Comparison of ENCODE assay signal across 4 cellular contexts in genomic region chr2:200147371-200147770, GRCh38.
"Had no signal": no experiment of that assay in that cellular context is flagged by ENCODE, and none has a peak within 500 bp of the region (broad histone marks: within the 10 kb centered on the region; RNA-seq: fewer than 3 reads in every experiment).

No MANE protein-coding gene starts in this region.

- H3K4me1 Mint-ChIP-seq: H9 had no signal

- H3K4me3 ChIP-seq: GM23248 had no signal

- H2AFZ ChIP-seq: GM23248 had no signal

- H3K9ac ChIP-seq: GM23248 had no signal

- DNase-seq: GM23248, H9, HCEC 1CT, IMR-90 had no signal

- H3K27ac ChIP-seq: GM23248 had no signal

- H3K27ac Mint-ChIP-seq: H9 had no signal

- H3K4me3 Mint-ChIP-seq: H9 had no signal
